8 cellular contexts compared by ENCODE assay signal in genomic region chr7:149883452-149883861, GRCh38. TPM values are rescaled to one million over a fixed set of nuclear protein-coding genes. Genes with fewer than 3 reads are reported as not detected.
DNase-seq lines count a peak whose midpoint lies in the region; ATAC-seq, FAIRE-seq and TF ChIP-seq lines count a peak whose summit lies in the region.

No MANE protein-coding gene starts in this region.

- POLR2A ChIA-PET in GM10248 (lab: Yijun Ruan, JAX) = no interaction called here

- ATAC-seq in HG03342 (IDR thresholded peaks at IDR 0.05; ENCODE audit: unreplicated experiment) = peak; percentile 75

- H3K4me1 Mint-ChIP-seq in activated T-helper 1 cell treated with anti-CD3 and anti-CD28 coated beads, Interleukin-12 subunit alpha, Interleukin-12 subunit beta, Interleukin-2, Interleukin-4 antibody, amounts not matched to agents 30 ng/mL and 10 ng/mL and 1 ng/mL, durations not matched to agents 14 hours and 24 hours and 36 hours (ENCODE audit: low read depth) = peaks cover 6% of the 10 kb centered on the region

- no peaks in the 10 kb centered on the region for H3K9me3 Mint-ChIP-seq in activated T-helper 1 cell treated with anti-CD3 and anti-CD28 coated beads, Interleukin-12 subunit alpha, Interleukin-12 subunit beta, Interleukin-2, Interleukin-4 antibody, amounts not matched to agents 30 ng/mL and 10 ng/mL and 1 ng/mL, durations not matched to agents 14 hours and 24 hours and 36 hours

- DNase-seq in 8988T = peak; percentile 18
- peak; percentile 70 for DNase-seq in GM10248 (ENCODE audit: extremely low spot score)
- DNase-seq in NCI-H69 (lab: John Stamatoyannopoulos, UW) = peak; percentile 78
- peak; percentile 49 for DNase-seq in activated T-helper 1 cell treated with anti-CD3 and anti-CD28 coated beads, Interleukin-12 subunit alpha, Interleukin-12 subunit beta, Interleukin-2, Interleukin-4 antibody, amounts not matched to agents 30 ng/mL and 10 ng/mL and 1 ng/mL, durations not matched to agents 14 hours and 24 hours and 36 hours (ENCODE audit: low spot score)
- peak; percentile 32 to 53 for DNase-seq in frontal cortex (ENCODE audit: low spot score in 2 of 2)
- peak; percentile 85 for DNase-seq in osteoblast (ENCODE audit: insufficient read length, low spot score, missing footprints)
- no peak for DNase-seq in hepatic stellate cell (ENCODE audit: low spot score)

- H3K4me3 ChIP-seq in osteoblast (ENCODE audit: insufficient read depth, low read length) = no peak overlapping the region

- H3K4me1 ChIP-seq in osteoblast (ENCODE audit: insufficient read depth, low read length) = no peaks in the 10 kb centered on the region

- no peak for FAIRE-seq in frontal cortex (lab: Jason Lieb, UNC)

- H3K79me2 ChIP-seq in osteoblast (ENCODE audit: insufficient read depth, low read length) = no peaks in the 10 kb centered on the region

- no peak overlapping the region for H2AFZ ChIP-seq in osteoblast (ENCODE audit: low read length)

- H3K4me3 Mint-ChIP-seq in activated T-helper 1 cell treated with anti-CD3 and anti-CD28 coated beads, Interleukin-12 subunit alpha, Interleukin-12 subunit beta, Interleukin-2, Interleukin-4 antibody, amounts not matched to agents 30 ng/mL and 10 ng/mL and 1 ng/mL, durations not matched to agents 14 hours and 24 hours and 36 hours = no peak overlapping the region

- H3K27me3 Mint-ChIP-seq in activated T-helper 1 cell treated with anti-CD3 and anti-CD28 coated beads, Interleukin-12 subunit alpha, Interleukin-12 subunit beta, Interleukin-2, Interleukin-4 antibody, amounts not matched to agents 30 ng/mL and 10 ng/mL and 1 ng/mL, durations not matched to agents 14 hours and 24 hours and 36 hours (ENCODE audit: insufficient read depth) = no peaks in the 10 kb centered on the region

- no peak overlapping the region for H3K4me2 ChIP-seq in osteoblast (ENCODE audit: insufficient read depth, low read length)

- no peak overlapping the region for H3K27ac ChIP-seq in osteoblast (ENCODE audit: low read depth, low read length)

- intact Hi-C loops in activated T-helper 1 cell treated with anti-CD3 and anti-CD28 coated beads, Interleukin-12 subunit alpha, Interleukin-12 subunit beta, Interleukin-2, Interleukin-4 antibody, amounts not matched to agents 30 ng/mL and 10 ng/mL and 1 ng/mL, durations not matched to agents 14 hours and 24 hours and 36 hours (cut with micrococcal nuclease) = loop anchor here (1.0 kb wide), 1 partner anchor 393 kb away; no protein-coding TSS in a partner anchor

- H4K20me1 ChIP-seq in osteoblast (ENCODE audit: insufficient read depth, low read length) = no peaks in the 10 kb centered on the region

- TF ChIP-seq CTCF in GM10248 (IDR thresholded peaks at IDR 0.05; ENCODE audit: control extremely low read depth, extremely low read depth, low read depth, missing control alignments) (peak; percentile 71), osteoblast (IDR thresholded peaks at IDR 0.05; ENCODE audit: extremely low read depth, low read depth, low read length) (peak; percentile 66)

- H3K27ac Mint-ChIP-seq in activated T-helper 1 cell treated with anti-CD3 and anti-CD28 coated beads, Interleukin-12 subunit alpha, Interleukin-12 subunit beta, Interleukin-2, Interleukin-4 antibody, amounts not matched to agents 30 ng/mL and 10 ng/mL and 1 ng/mL, durations not matched to agents 14 hours and 24 hours and 36 hours = no peak overlapping the region

- no peaks in the 10 kb centered on the region for H3K36me3 ChIP-seq in osteoblast (ENCODE audit: insufficient read depth, low read length)

- H3K27me3 ChIP-seq in osteoblast (ENCODE audit: insufficient read depth, low read length) = no peaks in the 10 kb centered on the region

- H3K36me3 Mint-ChIP-seq in activated T-helper 1 cell treated with anti-CD3 and anti-CD28 coated beads, Interleukin-12 subunit alpha, Interleukin-12 subunit beta, Interleukin-2, Interleukin-4 antibody, amounts not matched to agents 30 ng/mL and 10 ng/mL and 1 ng/mL, durations not matched to agents 14 hours and 24 hours and 36 hours (ENCODE audit: low read depth) = peaks cover 1% of the 10 kb centered on the region

- H3K9me3 ChIP-seq in osteoblast (ENCODE audit: low read depth, low read length) = no peaks in the 10 kb centered on the region

- CTCF ChIA-PET in GM10248 (lab: Yijun Ruan, JAX) = interaction anchor here (1.3 to 2.4 kb wide), 4 partner anchors 8 to 22 kb away, joined by 3 to 23 read pairs (median 4); no protein-coding TSS in a partner anchor

RNA-seq across cellular contexts. Expression of gene ATP6V0E2, which starts 9.7 kb away (rescaled TPM):
- 47.5 and 51.2 TPM in 2 replicates for total RNA-seq in activated T-helper 1 cell treated with anti-CD3 and anti-CD28 coated beads, Interleukin-12 subunit alpha, Interleukin-12 subunit beta, Interleukin-2, Interleukin-4 antibody, amounts not matched to agents 30 ng/mL and 10 ng/mL and 1 ng/mL, durations not matched to agents 14 hours and 24 hours and 36 hours
- total RNA-seq in frontal cortex = 122 TPM
- total RNA-seq in osteoblast = 27.9 and 28.3 TPM in 2 replicates

RNA-seq across cellular contexts. Expression of gene ZNF862, which starts 45.3 kb away (rescaled TPM):
- 14.2 and 19.3 TPM in 2 replicates for total RNA-seq in activated T-helper 1 cell treated with anti-CD3 and anti-CD28 coated beads, Interleukin-12 subunit alpha, Interleukin-12 subunit beta, Interleukin-2, Interleukin-4 antibody, amounts not matched to agents 30 ng/mL and 10 ng/mL and 1 ng/mL, durations not matched to agents 14 hours and 24 hours and 36 hours
- 5.7 TPM for total RNA-seq in frontal cortex
- total RNA-seq in osteoblast = 8.7 and 12.7 TPM in 2 replicates
